In the genomic region with DNA sequence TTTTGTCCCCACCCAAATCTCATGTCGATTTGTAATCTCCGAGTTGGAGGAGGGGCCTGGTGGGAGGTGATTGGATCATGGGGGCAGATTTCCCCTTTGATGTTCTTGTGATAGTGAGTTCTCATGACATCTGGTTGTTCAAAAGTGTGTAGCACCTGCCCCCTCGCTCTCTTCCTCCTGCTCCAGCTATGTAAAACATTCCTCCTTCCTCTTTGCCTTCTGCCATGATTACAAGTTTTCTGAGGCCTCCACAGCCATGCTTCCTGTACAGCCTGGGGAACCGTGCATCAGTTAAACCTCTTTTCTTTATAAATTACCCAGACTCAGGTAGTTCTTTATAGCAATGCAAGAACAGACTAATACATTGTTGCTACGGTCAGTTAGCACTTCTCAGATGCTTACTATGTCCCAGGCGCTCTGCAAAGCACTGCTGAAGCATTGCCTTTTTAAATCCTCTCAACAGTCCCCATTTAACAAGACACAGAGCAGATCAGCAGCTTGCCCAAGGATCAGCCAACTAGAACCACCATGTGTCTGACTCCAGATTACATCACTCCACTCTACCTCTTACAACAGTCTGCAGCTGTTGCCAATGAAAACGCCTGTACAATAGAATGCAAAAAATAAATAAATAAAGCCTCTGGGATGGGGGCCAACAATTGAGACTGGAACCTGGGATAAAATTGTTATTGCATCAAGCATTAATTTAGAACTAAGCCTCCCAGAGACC, we compare ENCODE assay signal across 10 cellular contexts. TPM values are rescaled to one million over a fixed set of nuclear protein-coding genes. Genes with fewer than 3 reads are reported as not detected.
DNase-seq lines count a peak whose midpoint lies in the region; ATAC-seq and TF ChIP-seq lines count a peak whose summit lies in the region.
"Had no signal": no experiment of that assay in that cellular context is flagged by ENCODE, and none has a peak within 500 bp of the region (broad histone marks: within the 10 kb centered on the region; RNA-seq: fewer than 3 reads in every experiment).

No MANE protein-coding gene starts in this region.

- H3K9me3 ChIP-seq in vagina: no peaks in the 10 kb centered on the region
- H3K9me3 ChIP-seq: thoracic aorta had no signal

- no peaks in the 10 kb centered on the region for H3K27me3 ChIP-seq in vagina

- TF ChIP-seq POLR2A in vagina (IDR thresholded peaks at IDR 0.05): no peak

- intact Hi-C loops in vagina (cut with DNase I): no loop called here

- ATAC-seq in esophagus mucosa (peak; percentile 59), HG03457 (IDR thresholded peaks at IDR 0.05; ENCODE audit: unreplicated experiment) (no peak)

- TF ChIP-seq CTCF in retinal pigment epithelial cell (conservative IDR thresholded peaks at IDR 0.05; ENCODE audit: low read depth, low read length) (no peak), vagina (IDR thresholded peaks at IDR 0.05) (no peak)

- H3K27ac ChIP-seq in vagina: no peak overlapping the region
- H3K27ac ChIP-seq: thoracic aorta had no signal

- no peaks in the 10 kb centered on the region for H3K36me3 ChIP-seq in vagina
- H3K36me3 ChIP-seq: thoracic aorta had no signal

- peak; percentile 85 for DNase-seq in GM04504 (ENCODE audit: low read depth)
- peak; percentile 80 for DNase-seq in NCI-H510A treated with DMSO at 0.1 percent for 48 hours (lab: John Stamatoyannopoulos, UW)
- peak; percentile 89 for DNase-seq in retinal pigment epithelial cell (ENCODE audit: low read depth)
- no peak for DNase-seq in SW480 (ENCODE audit: low spot score)
- no peak for DNase-seq in vagina (ENCODE audit: extremely low spot score in 2 of 2)
- DNase-seq in CD1c-positive myeloid dendritic cell (ENCODE audit: extremely low spot score): no peak
- DNase-seq: activated naive CD4-positive, alpha-beta T cell treated with anti-CD3 and anti-CD28 coated beads, Interleukin-2, amount 10 ng/mL, durations not matched to agents 7 days and 5 days had no signal

- H3K4me3 ChIP-seq in retinal pigment epithelial cell (ENCODE audit: low read length) (no peak overlapping the region), vagina (no peak overlapping the region)
- H3K4me3 ChIP-seq: thoracic aorta had no signal

- no peaks in the 10 kb centered on the region for H3K4me1 ChIP-seq in vagina

RNA-seq across cellular contexts. Expression of a gene that starts 52.4 kb away (rescaled TPM):
- total RNA-seq in esophagus mucosa: 20.0 TPM
- total RNA-seq in vagina: 22.1 TPM

Comparison
In these comparisons a context has a peak if more than half of its experiments do, and no peak if none do; other contexts are left out.
1. DNase-seq: peak in GM04504 (single experiment), NCI-H510A treated with DMSO at 0.1 percent for 48 hours (single experiment) and retinal pigment epithelial cell (single experiment); none in SW480 (single experiment), vagina (0 of 2) and CD1c-positive myeloid dendritic cell (single experiment).